ENCODE assay signal across 20 cellular contexts in the genomic region with DNA sequence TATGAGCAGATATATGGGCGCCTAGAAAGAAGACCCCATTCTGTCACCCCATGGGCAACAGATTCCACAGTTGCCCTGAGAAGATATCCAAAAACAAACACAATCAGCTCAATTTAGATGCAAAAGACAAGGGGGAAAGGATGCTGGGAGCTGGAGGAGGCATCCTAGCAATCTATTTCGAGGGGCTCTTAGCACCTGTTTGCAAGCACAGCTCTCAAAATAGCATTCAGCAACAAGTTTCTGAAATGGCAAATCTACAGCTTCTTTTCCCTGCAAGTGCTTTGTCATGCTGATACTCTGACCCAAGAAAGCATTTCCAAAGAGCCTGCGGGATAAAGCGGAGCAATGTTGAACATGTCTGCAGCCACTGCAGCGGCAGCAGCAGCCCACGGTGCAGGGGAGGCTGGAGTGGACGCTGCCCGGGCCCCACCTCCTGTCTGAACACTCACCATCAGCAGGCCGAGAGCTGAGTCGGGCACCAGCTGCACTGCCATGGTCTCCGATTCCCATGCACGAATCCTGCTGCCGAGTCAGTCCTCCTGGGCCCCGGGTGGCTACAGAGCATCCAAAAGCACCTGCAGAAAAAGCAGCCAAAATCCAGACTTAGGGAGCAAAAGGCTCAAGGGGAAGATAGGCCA. TPM values are rescaled to one million over a fixed set of nuclear protein-coding genes. Genes with fewer than 3 reads are reported as not detected.
DNase-seq lines count a peak whose midpoint lies in the region; ATAC-seq and TF ChIP-seq lines count a peak whose summit lies in the region.
"Had no signal": no experiment of that assay in that cellular context is flagged by ENCODE, and none has a peak within 500 bp of the region (broad histone marks: within the 10 kb centered on the region; RNA-seq: fewer than 3 reads in every experiment).

No MANE protein-coding gene starts in this region.

- WGBS in HUES64, result 21% methylated on average over 14 of the region's 14 CpGs
- WGBS in sigmoid colon, 2 donors, result 61 to 64% methylated on average over 14 of the region's 14 CpGs

- intact Hi-C loops in sigmoid colon (cut with DNase I), result no loop called here
- intact Hi-C loops in activated CD4-positive, alpha-beta T cell treated with anti-CD3 and anti-CD28 coated beads, Interleukin-2, amount 10 ng/mL, durations not matched to agents 24 days and 14 days (cut with micrococcal nuclease), result no loop called here

- ATAC-seq in HG03097 (IDR thresholded peaks at IDR 0.05; ENCODE audit: low FRiP score, unreplicated experiment), result no peak
- ATAC-seq: activated T-cell treated with anti-CD3 and anti-CD28 coated beads, Interleukin-2, amount 50 U/mL, for 4 hours; GM12878; left lung; Panc1; psoas muscle had no signal

- TF ChIP-seq EP300 in sigmoid colon (IDR thresholded peaks at IDR 0.05), result no peak

- H3K9me3 Mint-ChIP-seq in brain, result peaks cover 0 to 9% (median 0%) of the 10 kb centered on the region in 5 experiments
- no peaks in the 10 kb centered on the region for H3K9me3 Mint-ChIP-seq in activated CD4-positive, alpha-beta T cell treated with anti-CD3 and anti-CD28 coated beads, Interleukin-2, amount 10 ng/mL, durations not matched to agents 24 days and 14 days
- H3K9me3 Mint-ChIP-seq: activated CD4-positive, alpha-beta memory T cell treated with anti-CD3 and anti-CD28 coated beads for 36 hours; activated T-cell treated with anti-CD3 and anti-CD28 coated beads, Interleukin-2, amount 50 U/mL, for 4 hours had no signal

- H3K36me3 ChIP-seq in HUES64 (ENCODE audit: insufficient read depth, low read length), result no peaks in the 10 kb centered on the region
- no peaks in the 10 kb centered on the region for H3K36me3 ChIP-seq in sigmoid colon
- H3K36me3 ChIP-seq: left lung had no signal

- H3K27me3 Mint-ChIP-seq in brain, result peaks cover 22% of the 10 kb centered on the region
- peaks cover 35% of the 10 kb centered on the region for H3K27me3 Mint-ChIP-seq in activated CD4-positive, alpha-beta T cell treated with anti-CD3 and anti-CD28 coated beads, Interleukin-2, amount 10 ng/mL, durations not matched to agents 24 days and 14 days

- H3K36me3 Mint-ChIP-seq in brain, result no peaks in the 10 kb centered on the region
- H3K36me3 Mint-ChIP-seq in activated CD4-positive, alpha-beta T cell treated with anti-CD3 and anti-CD28 coated beads, Interleukin-2, amount 10 ng/mL, durations not matched to agents 24 days and 14 days (ENCODE audit: low read depth), result no peaks in the 10 kb centered on the region
- H3K36me3 Mint-ChIP-seq: activated CD4-positive, alpha-beta memory T cell treated with anti-CD3 and anti-CD28 coated beads for 36 hours; activated naive CD8-positive, alpha-beta T cell had no signal

- no peaks in the 10 kb centered on the region for H3K9me3 ChIP-seq in HUES64 (ENCODE audit: insufficient read depth, low read depth, low read length)
- H3K9me3 ChIP-seq in sigmoid colon, result no peaks in the 10 kb centered on the region
- H3K9me3 ChIP-seq: Caco-2, left lung, psoas muscle had no signal

- H3K4me1 Mint-ChIP-seq in brain, result peaks cover 47% of the 10 kb centered on the region
- no peaks in the 10 kb centered on the region for H3K4me1 Mint-ChIP-seq in activated CD4-positive, alpha-beta T cell treated with anti-CD3 and anti-CD28 coated beads, Interleukin-2, amount 10 ng/mL, durations not matched to agents 24 days and 14 days

- TF ChIP-seq CTCF in brain (conservative IDR thresholded peaks at IDR 0.05) (no peak), sigmoid colon (IDR thresholded peaks at IDR 0.05) (no peak)

- peaks cover 27% of the 10 kb centered on the region for H3K4me1 ChIP-seq in HUES64 (ENCODE audit: insufficient read depth, low read length)
- peaks cover 0 to 44% (median 33%) of the 10 kb centered on the region in 4 donors for H3K4me1 ChIP-seq in sigmoid colon
- H3K4me1 ChIP-seq: Caco-2, left lung, psoas muscle had no signal

- H3K27me3 ChIP-seq in HUES64 (ENCODE audit: insufficient read depth, low read length) (no peaks in the 10 kb centered on the region), sigmoid colon (no peaks in the 10 kb centered on the region)

- H3K4me3 ChIP-seq in HUES64 (ENCODE audit: low read length), result peak overlapping the region; percentile 19; the same call in 1 of the 2 replicates
- H3K4me3 ChIP-seq in sigmoid colon, result peak overlapping the region in 3 of 4 donors; percentile 5 to 19 (median 14)
- H3K4me3 ChIP-seq: GM12878, GM23248, left lung, psoas muscle had no signal

- TF ChIP-seq POLR2A in sigmoid colon (IDR thresholded peaks at IDR 0.05), result no peak

- peak overlapping the region in 4 of 5 experiments; percentile 33 to 91 (median 84) for H3K27ac Mint-ChIP-seq in brain
- H3K27ac Mint-ChIP-seq in activated CD4-positive, alpha-beta T cell treated with anti-CD3 and anti-CD28 coated beads, Interleukin-2, amount 10 ng/mL, durations not matched to agents 24 days and 14 days, result no peak overlapping the region
- H3K27ac Mint-ChIP-seq: activated CD4-positive, alpha-beta memory T cell treated with anti-CD3 and anti-CD28 coated beads for 36 hours; activated naive CD8-positive, alpha-beta T cell had no signal

- H3K27ac ChIP-seq in HUES64 (ENCODE audit: low read depth, low read length) (peak overlapping the region; percentile 38; the same call in 1 of the 2 replicates), sigmoid colon (peak overlapping the region in 1 of 4 donors; percentile 19)
- H3K27ac ChIP-seq: GM23248, left lung, psoas muscle had no signal

- DNase-seq in left kidney (ENCODE audit: low read depth, low spot score) (peak; percentile 74), sigmoid colon (no peak)
- DNase-seq in activated CD8-positive, alpha-beta memory T cell treated with anti-CD3 and anti-CD28 coated beads, Interleukin-2, amount 50 U/mL, for 48 hours, result no peak
- DNase-seq in activated CD4-positive, alpha-beta T cell treated with anti-CD3 and anti-CD28 coated beads, Interleukin-2, amount 10 ng/mL, durations not matched to agents 24 days and 14 days, result no peak
- DNase-seq: activated CD4-positive, alpha-beta memory T cell treated with anti-CD3 and anti-CD28 coated beads for 36 hours; activated T-cell treated with anti-CD3 and anti-CD28 coated beads, Interleukin-2, amount 50 U/mL, for 4 hours; Caco-2; effector CD4-positive, alpha-beta T cell; GM23248; NCI-H187; NCI-H526 treated with DMSO at 0.1 percent for 48 hours; psoas muscle had no signal

- H3K4me3 Mint-ChIP-seq in brain, result peak overlapping the region; percentile 59 to 74 (median 74)
- no peak overlapping the region for H3K4me3 Mint-ChIP-seq in activated CD4-positive, alpha-beta T cell treated with anti-CD3 and anti-CD28 coated beads, Interleukin-2, amount 10 ng/mL, durations not matched to agents 24 days and 14 days
- H3K4me3 Mint-ChIP-seq: activated CD4-positive, alpha-beta memory T cell treated with anti-CD3 and anti-CD28 coated beads for 36 hours; activated naive CD8-positive, alpha-beta T cell; activated T-cell treated with anti-CD3 and anti-CD28 coated beads, Interleukin-2, amount 50 U/mL, for 4 hours had no signal

- no peak overlapping the region for H3K9ac ChIP-seq in HUES64 (ENCODE audit: low read depth, low read length)
- H3K9ac ChIP-seq: GM23248 had no signal

RNA-seq across cellular contexts. Expression of gene FRMD4A, which starts 1.0 kb away (rescaled TPM):
- polyA plus RNA-seq in HUES64 (2013, experiment 1 of 2), result 28.4 TPM
- 33.3 TPM for polyA plus RNA-seq in HUES64 (2013, experiment 2 of 2)
- 23.0 TPM for polyA plus RNA-seq in brain (ENCODE audit: insufficient read depth, low read depth, low replicate concordance)
- 10 to 100 TPM; 14.4 to 27.8 (median 21.7) TPM for total RNA-seq in sigmoid colon
- 10 to 100 TPM in 1 of 3 donors, 1 to 10 TPM in 2; 3.0 to 13.2 (median 3.9) TPM for polyA plus RNA-seq in sigmoid colon
- total RNA-seq in activated CD4-positive, alpha-beta T cell treated with anti-CD3 and anti-CD28 coated beads, Interleukin-2, amount 10 ng/mL, durations not matched to agents 24 days and 14 days, result 0.45 and 0.98 TPM in 2 replicates
- total RNA-seq: HT-29 had no signal
